21 cellular contexts compared by ENCODE assay signal in genomic region chr1:160247053-160247452, GRCh38. TPM values are rescaled to one million over a fixed set of nuclear protein-coding genes. Genes with fewer than 3 reads are reported as not detected.
DNase-seq lines count a peak whose midpoint lies in the region; ATAC-seq, FAIRE-seq and TF ChIP-seq lines count a peak whose summit lies in the region.
"Had no signal": no experiment of that assay in that cellular context is flagged by ENCODE, and none has a peak within 500 bp of the region (broad histone marks: within the 10 kb centered on the region; RNA-seq: fewer than 3 reads in every experiment).

No MANE protein-coding gene starts in this region.

- H3K27ac ChIP-seq in H9 (ENCODE audit: insufficient read length, low read depth, low read length) (no peak overlapping the region), kidney (ENCODE audit: low read depth in 2 of 2, low read length in 2 of 2) (peak overlapping the region; percentile 30 to 85), pancreas (peak overlapping the region in 3 of 4 donors; percentile 41 to 69 (median 69)), mesenchymal stem cell (ENCODE audit: low read length, poor library complexity, severe bottlenecking) (no peak overlapping the region)
- H3K27ac ChIP-seq: HL-60 had no signal

- no peaks in the 10 kb centered on the region for H3K4me1 ChIP-seq in H9 (ENCODE audit: insufficient read depth, low read length)
- H3K4me1 ChIP-seq in kidney (ENCODE audit: control insufficient read depth in 1 of 2, insufficient read depth in 1 of 2, low read depth in 1 of 2, low read length in 2 of 2) = peaks cover 19 to 50% of the 10 kb centered on the region in 2 donors
- peaks cover 11 to 38% (median 25%) of the 10 kb centered on the region in 3 donors for H3K4me1 ChIP-seq in pancreas
- H3K4me1 ChIP-seq in mesenchymal stem cell (ENCODE audit: control insufficient read depth, insufficient read depth, low read depth, low read length) = peaks cover 6% of the 10 kb centered on the region

- no peaks in the 10 kb centered on the region for H4K20me1 ChIP-seq in H9 (ENCODE audit: control insufficient read depth, insufficient read depth, insufficient read length)

- H3K9ac ChIP-seq in H9 (ENCODE audit: extremely low read depth, insufficient read length, low read length) = no peak overlapping the region
- H3K9ac ChIP-seq in kidney (ENCODE audit: low read length in 2 of 2) = peak overlapping the region in 1 of 2 donors; percentile 49
- no peak overlapping the region for H3K9ac ChIP-seq in mesenchymal stem cell (ENCODE audit: low read length)
- H3K9ac ChIP-seq: SK-N-SH had no signal

- H3K23ac ChIP-seq in H9 (ENCODE audit: insufficient read length, low read depth, low read length) (no peak overlapping the region), mesenchymal stem cell (ENCODE audit: low read length in 2 of 2) (no peak overlapping the region)

- no peak overlapping the region for H3K14ac ChIP-seq in H9 (ENCODE audit: insufficient read depth, low read length)
- no peak overlapping the region for H3K14ac ChIP-seq in mesenchymal stem cell (ENCODE audit: low read length in 2 of 2)

- peak overlapping the region in 2 of 3 experiments; percentile 35 to 49; a peak in 2 of 7 replicates for H3K27ac Mint-ChIP-seq in H9
- peak overlapping the region; percentile 17 for H3K27ac Mint-ChIP-seq in activated T-helper 17 cell treated with anti-CD3 and anti-CD28 coated beads, Interleukin-2, amount 50 U/mL, for 72 hours
- H3K27ac Mint-ChIP-seq: CD4-positive, alpha-beta T cell had no signal

- H3T11ph ChIP-seq in H9 (ENCODE audit: low read length) = no peak overlapping the region

- H2BK15ac ChIP-seq in H9 (ENCODE audit: low read depth, low read length) (no peak overlapping the region), mesenchymal stem cell (ENCODE audit: low read depth, poor library complexity, severe bottlenecking) (no peak overlapping the region)

- H3K79me1 ChIP-seq in H9 (ENCODE audit: insufficient read depth, low read depth, low read length, poor library complexity, severe bottlenecking) (peaks cover 5% of the 10 kb centered on the region), mesenchymal stem cell (replicated peaks; ENCODE audit: low read length, poor library complexity, severe bottlenecking) (peaks cover 29% of the 10 kb centered on the region)

- H2AFZ ChIP-seq in H9 (ENCODE audit: low read length) = no peak overlapping the region
- no peak overlapping the region for H2AFZ ChIP-seq in mesenchymal stem cell (ENCODE audit: low read depth, low read length)

- H2BK20ac ChIP-seq in H9 (ENCODE audit: low read depth, low read length, poor library complexity, severe bottlenecking) = no peak overlapping the region

- H3K23me2 ChIP-seq in H9 (ENCODE audit: insufficient read length, low read depth, low read length, poor library complexity, severe bottlenecking) = no peaks in the 10 kb centered on the region

- H2BK12ac ChIP-seq in H9 (ENCODE audit: insufficient read length, low read depth, low read length) (no peak overlapping the region), mesenchymal stem cell (ENCODE audit: low read length in 2 of 2) (no peak overlapping the region)

- H4K91ac ChIP-seq in H9 (ENCODE audit: insufficient read length, low read depth, low read length) (no peak overlapping the region), mesenchymal stem cell (ENCODE audit: low read length) (no peak overlapping the region)

- H3K4me2 ChIP-seq in H9 (ENCODE audit: insufficient read depth, insufficient read length, low read length) (no peak overlapping the region), mesenchymal stem cell (ENCODE audit: low read length, poor library complexity, severe bottlenecking) (no peak overlapping the region)
- H3K4me2 ChIP-seq: SK-N-SH had no signal

- no peak for DNase-seq in H9
- no peak for DNase-seq in kidney
- peak in 1 of 6 donors; percentile 18 for DNase-seq in pancreas
- no peak for DNase-seq in SIG-M5 (lab: John Stamatoyannopoulos, UW)
- no peak for DNase-seq in left colon
- no peak for DNase-seq in mesenchymal stem cell
- DNase-seq: BE2C; CD4-positive, alpha-beta T cell; DMS53; NCI-H1436 treated with DMSO at 0.1 percent for 48 hours; NCI-H2029 treated with DMSO at 0.1 percent for 48 hours; NCI-H2171 treated with DMSO at 0.1 percent for 48 hours; NCI-H748 treated with DMSO at 0.1 percent for 48 hours; SK-N-SH had no signal

- no peak overlapping the region for H3K4me3 Mint-ChIP-seq in H9
- H3K4me3 Mint-ChIP-seq in activated T-helper 17 cell treated with anti-CD3 and anti-CD28 coated beads, Interleukin-2, amount 50 U/mL, for 72 hours = no peak overlapping the region
- H3K4me3 Mint-ChIP-seq: CD4-positive, alpha-beta T cell had no signal

- FAIRE-seq in kidney (lab: Jason Lieb, UNC) (peak; percentile 98), pancreas (lab: Jason Lieb, UNC) (no peak)
- FAIRE-seq: GM19239, HTR-8/SVneo had no signal

- no peak for ATAC-seq in activated T-helper 17 cell treated with anti-CD3 and anti-CD28 coated beads, Interleukin-2, amount 50 U/mL, for 72 hours (replicated peaks)
- peak; percentile 70 to 89 (median 84) for ATAC-seq in pancreas
- no peak for ATAC-seq in GM19463 (IDR thresholded peaks at IDR 0.05; ENCODE audit: unreplicated experiment)
- ATAC-seq in left colon = no peak

- no peaks in the 10 kb centered on the region for H3K27me3 Mint-ChIP-seq in H9 (ENCODE audit: low read depth)
- H3K27me3 Mint-ChIP-seq in activated T-helper 17 cell treated with anti-CD3 and anti-CD28 coated beads, Interleukin-2, amount 50 U/mL, for 72 hours = no peaks in the 10 kb centered on the region
- H3K27me3 Mint-ChIP-seq: CD4-positive, alpha-beta T cell had no signal

- H3K56ac ChIP-seq in H9 (ENCODE audit: insufficient read length, low read depth, low read length) = no peak overlapping the region

- H3K36me3 Mint-ChIP-seq in H9 (ENCODE audit: insufficient read depth in 1 of 3, low read depth in 3 of 3) = peaks cover 2 to 36% (median 31%) of the 10 kb centered on the region in 3 experiments; a peak in 5 of 7 replicates
- H3K36me3 Mint-ChIP-seq in activated T-helper 17 cell treated with anti-CD3 and anti-CD28 coated beads, Interleukin-2, amount 50 U/mL, for 72 hours (ENCODE audit: low read depth) = peaks cover 71% of the 10 kb centered on the region

- intact Hi-C loops in kidney (cut with DNase I) = no loop called here
- intact Hi-C loops in pancreas (cut with DNase I) = no loop called here
- intact Hi-C loops in left colon (cut with DNase I, micrococcal nuclease) = loop anchor here in 1 of 2 donors (10.0 kb wide), 1 partner anchor 48 kb away; no protein-coding TSS in a partner anchor

- no peak overlapping the region for H2BK5ac ChIP-seq in H9 (ENCODE audit: insufficient read length, low read length)
- no peak overlapping the region for H2BK5ac ChIP-seq in mesenchymal stem cell (ENCODE audit: low read depth, low read length, poor library complexity, severe bottlenecking)

- peak overlapping the region in 1 of 2 donors; percentile 7 for H3K4me3 ChIP-seq in kidney (ENCODE audit: low read length in 2 of 2)
- H3K4me3 ChIP-seq in pancreas = no peak overlapping the region
- H3K4me3 ChIP-seq in mesenchymal stem cell (ENCODE audit: insufficient read depth in 1 of 2, low read depth in 1 of 2, low read length in 2 of 2) = no peak overlapping the region
- H3K4me3 ChIP-seq: HAP-1 had no signal

- peaks cover 5 to 14% of the 10 kb centered on the region in 2 experiments for H3K4me1 Mint-ChIP-seq in H9
- peaks cover 10% of the 10 kb centered on the region for H3K4me1 Mint-ChIP-seq in activated T-helper 17 cell treated with anti-CD3 and anti-CD28 coated beads, Interleukin-2, amount 50 U/mL, for 72 hours

- no CpG with 5 or more reads among the region's 1 CpG for WGBS in H9 (ENCODE audit: extremely low coverage, insufficient read length, low lambda C conversion rate)
- WGBS in pancreas, 2 donors = 40 to 67% methylated on average over 1 of the region's 1 CpG
- WGBS in mesenchymal stem cell = no CpG with 5 or more reads among the region's 1 CpG

- H2AK5ac ChIP-seq in H9 (ENCODE audit: insufficient read length, low read length) (no peak overlapping the region), mesenchymal stem cell (ENCODE audit: low read length, severe bottlenecking) (no peak overlapping the region)

- no peak overlapping the region for H3K18ac ChIP-seq in H9 (ENCODE audit: insufficient read length, low read depth, low read length)
- H3K18ac ChIP-seq in mesenchymal stem cell (ENCODE audit: low read depth in 1 of 2, low read length in 2 of 2) = no peak overlapping the region

- H3K4ac ChIP-seq in H9 (ENCODE audit: low read depth, low read length) (no peak overlapping the region), mesenchymal stem cell (ENCODE audit: low read depth in 1 of 2, low read length in 2 of 2) (no peak overlapping the region)

- TF ChIP-seq CTCF in H9 (conservative IDR thresholded peaks at IDR 0.05) (no peak), kidney (IDR thresholded peaks at IDR 0.05; ENCODE audit: borderline replicate concordance, extremely low read depth, insufficient read depth) (no peak), pancreas (IDR thresholded peaks at IDR 0.05) (no peak)

- no peaks in the 10 kb centered on the region for H3K9me3 Mint-ChIP-seq in H9
- no peaks in the 10 kb centered on the region for H3K9me3 Mint-ChIP-seq in activated T-helper 17 cell treated with anti-CD3 and anti-CD28 coated beads, Interleukin-2, amount 50 U/mL, for 72 hours
- H3K9me3 Mint-ChIP-seq: CD4-positive, alpha-beta T cell had no signal

- H4K5ac ChIP-seq in H9 (ENCODE audit: insufficient read length, low read depth, low read length) = no peak overlapping the region

- H3K9me3 ChIP-seq in H9 (ENCODE audit: control insufficient read depth, low read depth, low read length) (no peaks in the 10 kb centered on the region), kidney (ENCODE audit: control insufficient read depth in 1 of 2, low read length in 2 of 2) (no peaks in the 10 kb centered on the region), pancreas (no peaks in the 10 kb centered on the region), mesenchymal stem cell (ENCODE audit: control insufficient read depth, low read length) (no peaks in the 10 kb centered on the region)
- H3K9me3 ChIP-seq: BE2C, HAP-1, SK-N-SH had no signal

- H3K79me2 ChIP-seq in H9 (ENCODE audit: insufficient read depth, low read length) = peaks cover 7% of the 10 kb centered on the region; the same call in 1 of the 2 replicates

- H2BK120ac ChIP-seq in H9 (ENCODE audit: low read depth, low read length, poor library complexity, severe bottlenecking) (no peak overlapping the region), mesenchymal stem cell (ENCODE audit: low read depth, low read length) (no peak overlapping the region)

- H3K27me3 ChIP-seq in H9 (ENCODE audit: insufficient read depth, low read length) = no peaks in the 10 kb centered on the region
- no peaks in the 10 kb centered on the region for H3K27me3 ChIP-seq in pancreas
- H3K27me3 ChIP-seq in mesenchymal stem cell (ENCODE audit: control insufficient read depth in 1 of 2, insufficient read depth in 1 of 2, low read length in 2 of 2) = no peaks in the 10 kb centered on the region
- H3K27me3 ChIP-seq: BE2C had no signal

- H4K8ac ChIP-seq in H9 (replicated peaks; ENCODE audit: insufficient read length, low read depth, low read length) = no peak overlapping the region
- no peak overlapping the region for H4K8ac ChIP-seq in mesenchymal stem cell (ENCODE audit: low read length)

- H3K36me3 ChIP-seq in kidney (ENCODE audit: control insufficient read depth in 1 of 2, insufficient read depth in 2 of 2, low read length in 2 of 2) = no peaks in the 10 kb centered on the region
- H3K36me3 ChIP-seq in pancreas = peaks cover 0 to 6% (median 0%) of the 10 kb centered on the region in 3 donors
- H3K36me3 ChIP-seq in mesenchymal stem cell (ENCODE audit: control insufficient read depth in 1 of 2, insufficient read depth in 2 of 2, low read depth in 1 of 2, low read length in 2 of 2) = peaks cover 3 to 30% of the 10 kb centered on the region in 2 experiments

RNA-seq across cellular contexts. Expression of gene DCAF8, which starts 15.3 kb away (rescaled TPM):
- total RNA-seq in H9 (2021) (96.7 and 106 TPM in 2 replicates), kidney (136 TPM), pancreas (10 to 100 TPM; 51.1 to 93.0 (median 74.5) TPM), left colon (10 to 100 TPM; 83.3 to 92.8 TPM)
- total RNA-seq in activated T-helper 17 cell treated with anti-CD3 and anti-CD28 coated beads, Interleukin-2, amount 50 U/mL, for 72 hours = 100 to 1,000 TPM; 126 to 175 TPM
- polyA plus RNA-seq in kidney (ENCODE audit: insufficient read depth, low read depth, low replicate concordance) (69.6 TPM), pancreas (100 to 1,000 TPM in 1 of 2 donors, 10 to 100 TPM in 1; 98.8 to 122 TPM)
- 57.0 TPM for polyA plus RNA-seq in mesenchymal stem cell (2013, experiment 1 of 2)
- polyA plus RNA-seq in mesenchymal stem cell (2013, experiment 2 of 2) = 58.2 TPM

RNA-seq across cellular contexts. Expression of gene PEX19, which starts 37.9 kb away (rescaled TPM):
- total RNA-seq in H9 (2021) (86.8 and 92.7 TPM in 2 replicates), kidney (67.9 TPM), pancreas (10 to 100 TPM; 15.0 to 27.9 (median 22.6) TPM), left colon (10 to 100 TPM; 57.3 to 70.1 TPM)
- 10 to 100 TPM; 48.3 to 61.4 TPM for total RNA-seq in activated T-helper 17 cell treated with anti-CD3 and anti-CD28 coated beads, Interleukin-2, amount 50 U/mL, for 72 hours
- polyA plus RNA-seq in kidney (ENCODE audit: insufficient read depth, low read depth, low replicate concordance) (49.8 TPM), pancreas (10 to 100 TPM in 1 of 2 donors, 1 to 10 TPM in 1; 6.8 to 18.0 TPM)
- 25.8 TPM for polyA plus RNA-seq in mesenchymal stem cell (2013, experiment 1 of 2)
- polyA plus RNA-seq in mesenchymal stem cell (2013, experiment 2 of 2) = 26.9 TPM

RNA-seq across cellular contexts. Expression of gene PEA15, which starts 41.9 kb away (rescaled TPM):
- total RNA-seq in H9 (2021) (80.8 and 82.1 TPM in 2 replicates), kidney (112 TPM), pancreas (10 to 100 TPM; 15.0 to 47.3 (median 23.0) TPM), left colon (10 to 100 TPM; 26.2 to 42.4 TPM)
- total RNA-seq in activated T-helper 17 cell treated with anti-CD3 and anti-CD28 coated beads, Interleukin-2, amount 50 U/mL, for 72 hours = 10 to 100 TPM; 48.7 to 49.4 TPM
- polyA plus RNA-seq in kidney (ENCODE audit: insufficient read depth, low read depth, low replicate concordance) (143 TPM), pancreas (10 to 100 TPM; 37.3 to 52.3 TPM)
- polyA plus RNA-seq in mesenchymal stem cell (2013, experiment 1 of 2) = 323 TPM
- 331 TPM for polyA plus RNA-seq in mesenchymal stem cell (2013, experiment 2 of 2)

RNA-seq across cellular contexts. Expression of gene CASQ1, which starts 56.7 kb away (rescaled TPM):
- 0.55 and 0.70 TPM in 2 replicates for total RNA-seq in H9 (2021)
- not detected for total RNA-seq in activated T-helper 17 cell treated with anti-CD3 and anti-CD28 coated beads, Interleukin-2, amount 50 U/mL, for 72 hours
- total RNA-seq in kidney = 0.57 TPM
- not detected for polyA plus RNA-seq in kidney (ENCODE audit: insufficient read depth, low read depth, low replicate concordance)
- not detected for total RNA-seq in pancreas
- polyA plus RNA-seq in pancreas = under 1 TPM in 1 of 2 donors, not detected in 1; 0.14 TPM
- under 1 TPM in 1 of 2 donors, not detected in 1; 0.64 TPM for total RNA-seq in left colon
- not detected for polyA plus RNA-seq in mesenchymal stem cell (2013, experiment 1 of 2)
- polyA plus RNA-seq in mesenchymal stem cell (2013, experiment 2 of 2) = not detected
- total RNA-seq: CD4-positive, alpha-beta T cell; NCI-H460 had no signal

Comparison
In these comparisons a context has a peak if more than half of its experiments do, and no peak if none do; other contexts are left out.
1. H3K27ac ChIP-seq: peak in kidney (2 of 2) and pancreas (3 of 4); none in H9 (single experiment) and mesenchymal stem cell (single experiment).
2. ATAC-seq: peak in pancreas (4 of 4); none in activated T-helper 17 cell treated with anti-CD3 and anti-CD28 coated beads, Interleukin-2, amount 50 U/mL, for 72 hours (single experiment), GM19463 (single experiment) and left colon (single experiment).